22 cellular contexts compared by ENCODE assay signal in the genomic region with DNA sequence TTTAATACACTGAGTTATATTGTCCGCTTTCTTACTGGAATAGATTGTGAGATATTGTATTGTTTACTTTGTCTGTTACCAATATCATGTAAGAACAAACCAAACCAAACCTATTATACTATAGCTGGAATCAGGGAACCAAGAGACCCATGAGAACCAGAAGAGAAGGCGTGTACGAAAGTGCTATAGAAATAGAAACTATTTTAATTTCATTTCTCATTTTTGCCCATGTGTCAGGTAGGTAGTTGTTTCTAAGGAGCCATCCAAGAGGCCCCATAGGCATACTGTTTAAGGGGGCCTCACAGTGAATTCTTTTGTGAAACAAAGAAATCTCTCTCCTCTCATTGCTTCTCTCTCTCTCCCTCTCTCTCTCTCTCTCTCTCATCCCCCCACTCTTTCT.
DNase-seq lines count a peak whose midpoint lies in the region; ATAC-seq, FAIRE-seq and TF ChIP-seq lines count a peak whose summit lies in the region.
"Had no signal": no experiment of that assay in that cellular context is flagged by ENCODE, and none has a peak within 500 bp of the region (broad histone marks: within the 10 kb centered on the region; RNA-seq: fewer than 3 reads in every experiment).

No MANE protein-coding gene starts in this region.

- no peak overlapping the region for H3K27ac Mint-ChIP-seq in osteocyte (ENCODE audit: unreplicated experiment)
- H3K27ac Mint-ChIP-seq: CD8-positive, alpha-beta memory T cell; GM23338 had no signal

- peak; percentile 31 for FAIRE-seq in GM12878 (lab: Jason Lieb, UNC)
- FAIRE-seq: A204.1, D721Med, GM12892, K562 had no signal

- peak; percentile 70 for ATAC-seq in GM18498 (IDR thresholded peaks at IDR 0.05; ENCODE audit: unreplicated experiment)
- peak; percentile 61 for ATAC-seq in GM19438 (IDR thresholded peaks at IDR 0.05; ENCODE audit: low read depth, unreplicated experiment)
- ATAC-seq in HG02870 (IDR thresholded peaks at IDR 0.05; ENCODE audit: unreplicated experiment), result peak; percentile 49
- peak; percentile 87 for ATAC-seq in GM12878
- no peak for ATAC-seq in psoas muscle
- no peak for ATAC-seq in Right ventricle myocardium inferior
- ATAC-seq: GM23338, HCT116, K562 had no signal

- H3K79me2 ChIP-seq in GM12878 (ENCODE audit: control insufficient read depth, insufficient read depth, low read length) (no peaks in the 10 kb centered on the region), SK-N-SH (ENCODE audit: insufficient read depth) (no peaks in the 10 kb centered on the region)

- H3K9me3 ChIP-seq in GM12878 (replicated peaks; ENCODE audit: control insufficient read depth, insufficient read depth, low read length), result no peaks in the 10 kb centered on the region
- no peaks in the 10 kb centered on the region for H3K9me3 ChIP-seq in psoas muscle
- no peaks in the 10 kb centered on the region for H3K9me3 ChIP-seq in SK-N-SH
- H3K9me3 ChIP-seq: BLaER1 treated with 17β-estradiol and CSF1 and Interleukin-3, amounts not matched to agents 10 nM and 100 nM; SJCRH30 had no signal

- H3K36me3 ChIP-seq in GM12878 (ENCODE audit: control insufficient read depth in 2 of 2, insufficient read depth in 2 of 2, low read length in 1 of 2) (no peaks in the 10 kb centered on the region), psoas muscle (ENCODE audit: insufficient read depth in 1 of 2, low read depth in 1 of 2) (no peaks in the 10 kb centered on the region), SK-N-SH (replicated peaks in 1 of 2; ENCODE audit: control insufficient read depth in 1 of 2, insufficient read depth in 2 of 2, low read length in 1 of 2) (no peaks in the 10 kb centered on the region)
- H3K36me3 ChIP-seq: BLaER1 treated with 17β-estradiol and CSF1 and Interleukin-3, amounts not matched to agents 10 nM and 100 nM; SJCRH30 had no signal

- H3K27me3 ChIP-seq in GM12878 (replicated peaks in 1 of 2; ENCODE audit: control insufficient read depth in 2 of 2, insufficient read depth in 2 of 2, low read length in 1 of 2), result 0 out of 4 replicates have a peak, but pooled peaks cover 0 to 1% of the 10 kb centered on the region in 2 experiments
- no peaks in the 10 kb centered on the region for H3K27me3 ChIP-seq in psoas muscle (ENCODE audit: insufficient read depth in 3 of 3, low read length in 2 of 3)
- no peaks in the 10 kb centered on the region for H3K27me3 ChIP-seq in SK-N-SH (ENCODE audit: insufficient read depth)
- H3K27me3 ChIP-seq: BLaER1 treated with 17β-estradiol and CSF1 and Interleukin-3, amounts not matched to agents 10 nM and 100 nM; SJCRH30 had no signal

- TF ChIP-seq EP300 in GM12878 (IDR thresholded peaks at IDR 0.05; ENCODE audit: borderline replicate concordance in 1 of 2, control insufficient read depth in 1 of 2, low read depth in 2 of 2, low read length in 2 of 2), result no peak
- no peak for TF ChIP-seq EP300 in SK-N-SH (IDR thresholded peaks at IDR 0.05; ENCODE audit: borderline replicate concordance in 1 of 2, low read depth in 1 of 2, low read length in 1 of 2)

- peaks cover 7% of the 10 kb centered on the region for H3K9me3 Mint-ChIP-seq in osteocyte (ENCODE audit: unreplicated experiment)
- H3K9me3 Mint-ChIP-seq: CD8-positive, alpha-beta memory T cell; GM23338 had no signal

- BruUV-seq in GM12878 (replicated peaks; lab: Mats Ljungman, UMichigan), result no TSS peak

- H3K27ac ChIP-seq in GM12878 (ENCODE audit: control insufficient read depth, insufficient read depth) (peak overlapping the region; percentile 45), psoas muscle (no peak overlapping the region), SK-N-SH (ENCODE audit: low read depth in 2 of 2, low read length in 1 of 2) (no peak overlapping the region)
- H3K27ac ChIP-seq: BLaER1 treated with 17β-estradiol and CSF1 and Interleukin-3, amounts not matched to agents 10 nM and 100 nM; SJCRH30 had no signal

- POLR2A ChIA-PET in GM12878 (lab: Charles Lee), result no interaction called here
- POLR2A ChIA-PET in SK-N-SH (lab: Yijun Ruan, JAX), result no interaction called here

- H3K4me3 Mint-ChIP-seq in osteocyte (ENCODE audit: unreplicated experiment), result no peak overlapping the region
- H3K4me3 Mint-ChIP-seq: CD8-positive, alpha-beta memory T cell; GM23338 had no signal

- TF ChIP-seq RAD21 in GM12878 (IDR thresholded peaks at IDR 0.05; ENCODE audit: insufficient read depth, low read depth, low read length) (no peak), SK-N-SH (IDR thresholded peaks at IDR 0.05; ENCODE audit: low read length) (no peak)

- H3K9ac ChIP-seq in GM12878 (ENCODE audit: control insufficient read depth, insufficient read depth, low read length) (no peak overlapping the region), SK-N-SH (no peak overlapping the region)
- H3K9ac ChIP-seq: BLaER1 treated with 17β-estradiol and CSF1 and Interleukin-3, amounts not matched to agents 10 nM and 100 nM had no signal

- H2AFZ ChIP-seq in GM12878 (ENCODE audit: control insufficient read depth, low read depth, low read length) (no peak overlapping the region), SK-N-SH (ENCODE audit: low read depth) (no peak overlapping the region)
- H2AFZ ChIP-seq: GM23338 had no signal

- 24% methylated on average over 3 of the region's 3 CpGs for WGBS in GM12878 (ENCODE audit: insufficient coverage, insufficient replicate concordance, low lambda C conversion rate, missing lambda C conversion rate)
- WGBS in psoas muscle, 3 donors, result 93 to 95% (median 95%) methylated on average over 3 of the region's 3 CpGs
- 61% methylated on average over 3 of the region's 3 CpGs for WGBS in SK-N-SH (ENCODE audit: low lambda C conversion rate)

- no peaks in the 10 kb centered on the region for H3K36me3 Mint-ChIP-seq in osteocyte (ENCODE audit: unreplicated experiment)
- H3K36me3 Mint-ChIP-seq: CD8-positive, alpha-beta memory T cell had no signal

- RAD21 ChIA-PET in GM12878 (lab: Charles Lee; ENCODE audit: unreplicated experiment), result interaction anchor here (0.7 kb wide), 1 partner anchor 40 kb away, joined by 3 read pairs; no protein-coding TSS in a partner anchor

- intact Hi-C loops in GM12878 (cut with micrococcal nuclease; ENCODE audit: unreplicated experiment) (no loop called here), psoas muscle (cut with DNase I) (no loop called here), Right ventricle myocardium inferior (cut with DNase I) (no loop called here)

- DNase-seq in GM12878 (ENCODE audit: low read depth, low spot score) (peak; percentile 26), psoas muscle (no peak), SK-N-SH (no peak), Right ventricle myocardium inferior (ENCODE audit: missing footprints) (no peak), osteocyte (ENCODE audit: extremely low spot score, unreplicated experiment) (no peak)
- DNase-seq: CD8-positive, alpha-beta memory T cell; NCI-H187 treated with DMSO at 0.1 percent for 48 hours; NCI-H526 treated with DMSO at 0.1 percent for 48 hours; OCI-M1; RPMI8226; T-helper 2 cell had no signal

- TF ChIP-seq CTCF in GM12878 (IDR thresholded peaks at IDR 0.05 in 2 of 3, conservative IDR thresholded peaks at IDR 0.05 in 1 of 3; ENCODE audit: control insufficient read depth in 2 of 3, extremely low read depth in 1 of 3, insufficient read depth in 1 of 3, low read depth in 3 of 3, low read length in 3 of 3) (no peak), psoas muscle (IDR thresholded peaks at IDR 0.05) (no peak), SK-N-SH (IDR thresholded peaks at IDR 0.05) (no peak), osteocyte (IDR thresholded peaks at IDR 0.05) (no peak)

- H3F3A ChIP-seq in SK-N-SH (replicated peaks; ENCODE audit: insufficient read depth), result no peaks in the 10 kb centered on the region

- H3K4me3 ChIP-seq in GM12878, result no peak overlapping the region
- H3K4me3 ChIP-seq in psoas muscle, result no peak overlapping the region
- no peak overlapping the region for H3K4me3 ChIP-seq in SK-N-SH (ENCODE audit: low read depth in 2 of 2, low read length in 1 of 2)
- H3K4me3 ChIP-seq: BLaER1 treated with 17β-estradiol and CSF1 and Interleukin-3, amounts not matched to agents 10 nM and 100 nM; GM23338; K562; SJCRH30 had no signal

- H3K4me2 ChIP-seq in GM12878 (ENCODE audit: control insufficient read depth, insufficient read depth), result peak overlapping the region; percentile 26; the same call in 1 of the 2 replicates
- no peak overlapping the region for H3K4me2 ChIP-seq in SK-N-SH
- H3K4me2 ChIP-seq: BLaER1 treated with 17β-estradiol and CSF1 and Interleukin-3, amounts not matched to agents 10 nM and 100 nM; GM23338 had no signal

- no peak for TF ChIP-seq POLR2A in GM12878 (IDR thresholded peaks at IDR 0.05; ENCODE audit: low read depth, low read length)

- H3K27me3 Mint-ChIP-seq in osteocyte (ENCODE audit: unreplicated experiment), result no peaks in the 10 kb centered on the region

- no peaks in the 10 kb centered on the region for H3K4me1 Mint-ChIP-seq in osteocyte (ENCODE audit: unreplicated experiment)
- H3K4me1 Mint-ChIP-seq: CD8-positive, alpha-beta memory T cell had no signal

- in situ Hi-C loops in GM12878 (cut with MboI), result no loop called here

- H4K20me1 ChIP-seq in GM12878 (ENCODE audit: control insufficient read depth, insufficient read depth) (no peaks in the 10 kb centered on the region), SK-N-SH (ENCODE audit: insufficient read depth) (no peaks in the 10 kb centered on the region)
- H4K20me1 ChIP-seq: BLaER1 treated with 17β-estradiol and CSF1 and Interleukin-3, amounts not matched to agents 10 nM and 100 nM had no signal

- SMC1A ChIA-PET in GM12878 (lab: Charles Lee; ENCODE audit: uncharacterized antibody, unreplicated experiment), result interaction anchor here (0.6 to 1.0 kb wide), 2 partner anchors 20 to 1032 kb away, joined by 3 read pairs; no protein-coding TSS in a partner anchor

- no peaks in the 10 kb centered on the region for H3K9me2 ChIP-seq in SK-N-SH

- peaks cover 20% of the 10 kb centered on the region for H3K4me1 ChIP-seq in GM12878 (ENCODE audit: control insufficient read depth, insufficient read depth, low read length)
- H3K4me1 ChIP-seq in psoas muscle, result no peaks in the 10 kb centered on the region
- no peaks in the 10 kb centered on the region for H3K4me1 ChIP-seq in SK-N-SH (ENCODE audit: control insufficient read depth in 1 of 2, insufficient read depth in 2 of 2, low read depth in 1 of 2, low read length in 1 of 2)
- H3K4me1 ChIP-seq: BLaER1 treated with 17β-estradiol and CSF1 and Interleukin-3, amounts not matched to agents 10 nM and 100 nM; SJCRH30 had no signal

- CTCF ChIA-PET in GM12878 (lab: Yijun Ruan, JAX) (no interaction called here), SK-N-SH (lab: Yijun Ruan, JAX) (no interaction called here)

TF ChIP-seq in SK-N-SH, 30 proteins besides CTCF, POLR2A, EP300 and RAD21 (continues in another document):
- TF ChIP-seq RFX5 (IDR thresholded peaks at IDR 0.05; ENCODE audit: low read length) (no peak), GATA2 (CRISPR knock-in tag; IDR thresholded peaks at IDR 0.05) (no peak), RXRA (IDR thresholded peaks at IDR 0.05; ENCODE audit: borderline replicate concordance, low read depth) (no peak)
- TF ChIP-seq, protein P1, sequence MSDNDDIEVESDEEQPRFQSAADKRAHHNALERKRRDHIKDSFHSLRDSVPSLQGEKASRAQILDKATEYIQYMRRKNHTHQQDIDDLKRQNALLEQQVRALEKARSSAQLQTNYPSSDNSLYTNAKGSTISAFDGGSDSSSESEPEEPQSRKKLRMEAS (IDR thresholded peaks at IDR 0.05; ENCODE audit: low read depth), result no peak

Comparison
In these comparisons a context has a peak if more than half of its experiments do, and no peak if none do; other contexts are left out.
1. ATAC-seq: peak in GM18498 (single experiment), GM19438 (single experiment), HG02870 (single experiment) and GM12878 (single experiment); none in psoas muscle (0 of 4) and Right ventricle myocardium inferior (single experiment).